8 cellular contexts compared by ENCODE assay signal in the genomic region with DNA sequence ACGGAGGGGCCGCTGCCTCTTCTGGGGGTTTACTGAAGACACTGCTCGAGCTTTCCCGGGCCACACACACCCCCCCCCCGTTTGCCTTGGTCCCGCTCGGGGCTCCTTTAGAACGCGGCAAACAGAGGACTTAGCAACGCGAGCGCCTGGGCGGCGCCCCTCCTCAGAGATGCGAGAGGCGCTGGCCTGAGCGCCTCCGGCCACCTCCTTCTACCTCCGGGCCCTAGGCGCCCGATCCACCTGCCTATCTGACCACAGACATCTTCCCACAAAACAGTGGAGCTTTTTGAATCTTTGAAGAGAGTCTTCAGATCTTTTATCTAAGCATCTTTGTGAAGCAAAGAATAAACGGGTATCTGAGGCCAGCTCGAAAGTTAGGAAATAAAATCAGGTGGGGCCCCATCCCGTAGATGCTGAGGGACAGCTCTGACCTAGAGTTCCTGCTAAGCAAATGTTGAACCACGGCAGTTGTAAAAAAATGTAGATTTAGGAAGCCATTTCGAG. TPM values are rescaled to one million over a fixed set of nuclear protein-coding genes. Genes with fewer than 3 reads are reported as not detected.
DNase-seq lines count a peak whose midpoint lies in the region; ATAC-seq, FAIRE-seq and TF ChIP-seq lines count a peak whose summit lies in the region.

No MANE protein-coding gene starts in this region.

- intact Hi-C loops in natural killer cell (cut with micrococcal nuclease) = no loop called here

- FAIRE-seq in D721Med (lab: Jason Lieb, UNC) = no peak

- H3K27me3 Mint-ChIP-seq in activated T-cell treated with anti-CD3 and anti-CD28 coated beads, Interleukin-2, amount 50 U/mL, for 72 hours (ENCODE audit: low read depth) = peaks cover 69% of the 10 kb centered on the region
- peaks cover 44 to 77% of the 10 kb centered on the region in 2 donors for H3K27me3 Mint-ChIP-seq in natural killer cell (ENCODE audit: low read depth in 2 of 2)

- H3K27ac Mint-ChIP-seq in activated T-cell treated with anti-CD3 and anti-CD28 coated beads, Interleukin-2, amount 50 U/mL, for 72 hours = peak overlapping the region; percentile 68
- H3K27ac Mint-ChIP-seq in natural killer cell = peak overlapping the region in 1 of 2 donors; percentile 74

- TF ChIP-seq CTCF in D721Med (IDR thresholded peaks at IDR 0.05; ENCODE audit: insufficient read depth, missing control alignments) = no peak
- no peak for TF ChIP-seq CTCF in foreskin fibroblast (IDR thresholded peaks at IDR 0.05; ENCODE audit: low read depth, low read length)
- no peak for TF ChIP-seq CTCF in natural killer cell (IDR thresholded peaks at IDR 0.05)

- H3K9me3 Mint-ChIP-seq in activated T-cell treated with anti-CD3 and anti-CD28 coated beads, Interleukin-2, amount 50 U/mL, for 72 hours = no peaks in the 10 kb centered on the region
- no peaks in the 10 kb centered on the region for H3K9me3 Mint-ChIP-seq in natural killer cell

- H3K4me1 Mint-ChIP-seq in activated T-cell treated with anti-CD3 and anti-CD28 coated beads, Interleukin-2, amount 50 U/mL, for 72 hours (ENCODE audit: low read depth) = peaks cover 13% of the 10 kb centered on the region
- H3K4me1 Mint-ChIP-seq in natural killer cell = peaks cover 12 to 14% of the 10 kb centered on the region in 2 donors

- H3K4me3 ChIP-seq in foreskin fibroblast (ENCODE audit: low read depth in 1 of 2, low read length in 2 of 2) = peak overlapping the region; percentile 77 to 89

- DNase-seq in D721Med (ENCODE audit: insufficient read length, low spot score) = peak; percentile 45
- DNase-seq in NCI-H2227 treated with DMSO at 0.1 percent for 48 hours (lab: John Stamatoyannopoulos, UW) = peak; percentile 87
- DNase-seq in activated T-cell treated with anti-CD3 and anti-CD28 coated beads, Interleukin-2, amount 50 U/mL, for 72 hours = no peak
- peak; percentile 71 to 91 for DNase-seq in foreskin fibroblast
- no peak for DNase-seq in natural killer cell
- no peak for DNase-seq in effector CD8-positive, alpha-beta T cell (lab: John Stamatoyannopoulos, UW)

- H3K36me3 Mint-ChIP-seq in activated T-cell treated with anti-CD3 and anti-CD28 coated beads, Interleukin-2, amount 50 U/mL, for 72 hours (ENCODE audit: insufficient read depth in 2 of 2) = peaks cover 1 to 3% of the 10 kb centered on the region in 2 donors
- H3K36me3 Mint-ChIP-seq in natural killer cell = no peaks in the 10 kb centered on the region

- ATAC-seq in GM19328 (IDR thresholded peaks at IDR 0.05; ENCODE audit: unreplicated experiment) (peak; percentile 84), HG03354 (IDR thresholded peaks at IDR 0.05; ENCODE audit: poor library complexity, severe bottlenecking, unreplicated experiment) (peak; percentile 88), natural killer cell (peak; percentile 72 to 81 (median 78))
- ATAC-seq in activated T-cell treated with anti-CD3 and anti-CD28 coated beads, Interleukin-2, amount 50 U/mL, for 72 hours (replicated peaks in 1 of 2) = peak; percentile 88 to 92

- peak overlapping the region; percentile 92 to 97 for H3K4me3 Mint-ChIP-seq in activated T-cell treated with anti-CD3 and anti-CD28 coated beads, Interleukin-2, amount 50 U/mL, for 72 hours
- peak overlapping the region; percentile 85 for H3K4me3 Mint-ChIP-seq in natural killer cell

RNA-seq across cellular contexts. Expression of gene TTLL7, which starts 0.4 kb away (rescaled TPM):
- 1 to 10 TPM; 4.1 to 5.0 TPM for total RNA-seq in activated T-cell treated with anti-CD3 and anti-CD28 coated beads, Interleukin-2, amount 50 U/mL, for 72 hours
- total RNA-seq in natural killer cell = 1 to 10 TPM in 1 of 3 donors, under 1 TPM in 2; 0.21 to 4.4 (median 0.25) TPM

Comparison
In these comparisons a context has a peak if more than half of its experiments do, and no peak if none do; other contexts are left out.
1. DNase-seq: peak in D721Med (single experiment), NCI-H2227 treated with DMSO at 0.1 percent for 48 hours (single experiment) and foreskin fibroblast (2 of 2); none in activated T-cell treated with anti-CD3 and anti-CD28 coated beads, Interleukin-2, amount 50 U/mL, for 72 hours (0 of 2), natural killer cell (single experiment) and effector CD8-positive, alpha-beta T cell (single experiment).
2. Peak in every context shown above with its lines, with median percentiles within 50 percentile points of each other: ATAC-seq.